ENCODE assay signal across 29 cellular contexts in genomic region chr12:13154851-13155250, GRCh38. TPM values are rescaled to one million over a fixed set of nuclear protein-coding genes. Genes with fewer than 3 reads are reported as not detected.
A peak's percentile ranks its signal among the peaks of the same experiment; 100 is the strongest.
DNase-seq lines count a peak whose midpoint lies in the region; ATAC-seq and TF ChIP-seq lines count a peak whose summit lies in the region.
"Had no signal": no experiment of that assay in that cellular context is flagged by ENCODE, and none has a peak within 500 bp of the region (broad histone marks: within the 10 kb centered on the region; RNA-seq: fewer than 3 reads in every experiment).

No MANE protein-coding gene starts in this region.

- peaks cover 41% of the 10 kb centered on the region for H3K4me1 ChIP-seq in GM23248 (ENCODE audit: insufficient read depth)
- peaks cover 10% of the 10 kb centered on the region; the same call in 1 of the 2 replicates for H3K4me1 ChIP-seq in PC-3 (ENCODE audit: insufficient read depth, low read length)
- peaks cover 14% of the 10 kb centered on the region for H3K4me1 ChIP-seq in foreskin keratinocyte
- peaks cover 15 to 25% of the 10 kb centered on the region in 2 donors for H3K4me1 ChIP-seq in thyroid gland
- H3K4me1 ChIP-seq: adrenal gland, pancreas, uterus had no signal

- no peak for TF ChIP-seq POLR2A in thyroid gland (IDR thresholded peaks at IDR 0.05)

- H3K9ac ChIP-seq in GM23248, result peak overlapping the region; percentile 51
- H3K9ac ChIP-seq in PC-3 (ENCODE audit: low read length), result no peak overlapping the region

- peak overlapping the region; percentile 68 for H3K4me2 ChIP-seq in GM23248 (ENCODE audit: unreplicated experiment)
- no peak overlapping the region for H3K4me2 ChIP-seq in PC-3 (ENCODE audit: low read length)
- H3K4me2 ChIP-seq: hepatocyte had no signal

- H3K9me2 ChIP-seq in GM23248 (ENCODE audit: insufficient read depth) (no peaks in the 10 kb centered on the region), PC-3 (replicated peaks; ENCODE audit: low read length) (no peaks in the 10 kb centered on the region)

- H3K36me3 ChIP-seq in GM23248 (ENCODE audit: low read depth) (no peaks in the 10 kb centered on the region), PC-3 (ENCODE audit: low read depth, low read length) (no peaks in the 10 kb centered on the region), thyroid gland (no peaks in the 10 kb centered on the region)
- H3K36me3 ChIP-seq: adrenal gland, pancreas, suprapubic skin, uterus had no signal

- H3K9me3 ChIP-seq in GM23248 (ENCODE audit: low read depth) (no peaks in the 10 kb centered on the region), PC-3 (ENCODE audit: low read length) (no peaks in the 10 kb centered on the region), thyroid gland (no peaks in the 10 kb centered on the region)
- H3K9me3 ChIP-seq: adrenal gland, pancreas, suprapubic skin, uterus had no signal

- intact Hi-C loops in PC-3 (cut with micrococcal nuclease), result no loop called here
- intact Hi-C loops in thyroid gland (cut with DNase I), result no loop called here

- H2AFZ ChIP-seq in GM23248 (peak overlapping the region; percentile 59), PC-3 (ENCODE audit: low read length) (0 out of 2 replicates have a peak overlapping the region, but pooled peaks have one; percentile 17)
- H2AFZ ChIP-seq: hepatocyte had no signal

- H3K79me2 ChIP-seq in GM23248 (ENCODE audit: insufficient read depth), result no peaks in the 10 kb centered on the region
- H3K79me2 ChIP-seq in PC-3 (ENCODE audit: low read length), result no peaks in the 10 kb centered on the region
- H3K79me2 ChIP-seq: hepatocyte had no signal

- peak overlapping the region; percentile 71 for H3K27ac ChIP-seq in GM23248
- no peak overlapping the region for H3K27ac ChIP-seq in PC-3 (ENCODE audit: low read length)
- H3K27ac ChIP-seq in foreskin keratinocyte, result peak overlapping the region; percentile 78
- H3K27ac ChIP-seq in thyroid gland, result peak overlapping the region; percentile 57 to 82 (median 81)
- H3K27ac ChIP-seq: adrenal gland, C4-2B, hepatocyte, pancreas, SK-N-MC, suprapubic skin had no signal

- POLR2A ChIA-PET in PC-3 (lab: Charles Lee; ENCODE audit: unreplicated experiment), result no interaction called here

- TF ChIP-seq CTCF in PC-3 (conservative IDR thresholded peaks at IDR 0.05; ENCODE audit: low read depth, low read length) (no peak), foreskin keratinocyte (conservative IDR thresholded peaks at IDR 0.05) (no peak), thyroid gland (IDR thresholded peaks at IDR 0.05) (no peak)

- DNase-seq in GM23248 (peak; percentile 46), PC-3 (no peak), foreskin keratinocyte (no peak), thyroid gland (no peak), NCI-H146 (lab: John Stamatoyannopoulos, UW) (no peak), LoVo (ENCODE audit: low spot score) (no peak), Ammon's horn (ENCODE audit: low spot score) (no peak)
- DNase-seq: activated CD4-positive, alpha-beta T cell treated with anti-CD3 and anti-CD28 coated beads, Interleukin-2, amount 50 U/mL, for 4 hours; activated CD8-positive, alpha-beta memory T cell treated with anti-CD3 and anti-CD28 coated beads, Interleukin-2, amount 10 ng/mL, durations not matched to agents 7 days and 5 days; activated T-cell treated with anti-CD3 and anti-CD28 coated beads, Interleukin-2, amount 50 U/mL, for 48 hours; adrenal gland; dermis blood vessel endothelial cell; KG1; NCI-H1436 treated with DMSO at 0.1 percent for 48 hours; NCI-H2107; NCI-H446; NCI-H748 treated with DMSO at 0.1 percent for 48 hours; pancreas; retina; small intestine; stimulated activated naive CD4-positive, alpha-beta T cell; uterus had no signal

- BruUV-seq in PC-3 (replicated peaks; lab: Mats Ljungman, UMichigan), result no TSS peak

- H3K4me3 ChIP-seq in GM23248, result peak overlapping the region; percentile 49
- H3K4me3 ChIP-seq in PC-3 (ENCODE audit: low read length), result no peak overlapping the region
- H3K4me3 ChIP-seq in thyroid gland (replicated peaks in 1 of 3), result no peak overlapping the region
- H3K4me3 ChIP-seq: adrenal gland, hepatocyte, pancreas, SK-N-MC, suprapubic skin, uterus had no signal

- CTCF ChIA-PET in PC-3 (lab: Charles Lee), result no interaction called here

- in situ Hi-C loops in GM23248 (cut with MboI), result no loop called here

- H3K27me3 ChIP-seq in GM23248 (replicated peaks; ENCODE audit: insufficient read depth) (no peaks in the 10 kb centered on the region), PC-3 (ENCODE audit: low read length) (no peaks in the 10 kb centered on the region), foreskin keratinocyte (no peaks in the 10 kb centered on the region), thyroid gland (no peaks in the 10 kb centered on the region)
- H3K27me3 ChIP-seq: adrenal gland, hepatocyte, pancreas, suprapubic skin, uterus had no signal

- peaks cover 33% of the 10 kb centered on the region for H3F3A ChIP-seq in GM23248 (ENCODE audit: insufficient read depth)
- no peaks in the 10 kb centered on the region for H3F3A ChIP-seq in PC-3 (ENCODE audit: low read length, unreplicated experiment)

- ATAC-seq in PC-3, result no peak
- ATAC-seq in foreskin keratinocyte, result no peak
- ATAC-seq: activated CD8-positive, alpha-beta memory T cell treated with anti-CD3 and anti-CD28 coated beads, Interleukin-2, amount 10 ng/mL, durations not matched to agents 7 days and 5 days; esophagus mucosa had no signal

- no peaks in the 10 kb centered on the region for H4K20me1 ChIP-seq in GM23248 (ENCODE audit: insufficient read depth)
- H4K20me1 ChIP-seq in PC-3 (ENCODE audit: low read length), result no peaks in the 10 kb centered on the region

RNA-seq across cellular contexts. Expression of gene EMP1, which starts 41.7 kb away (rescaled TPM):
- total RNA-seq in GM23248 (2014; rRNA removed; shearing (Covaris generic)), result 631 and 744 TPM in 2 replicates
- 496 and 518 TPM in 2 replicates for polyA plus RNA-seq in GM23248 (2016; fragmentation: Nextera tagmentation; extraction: Ambion mirVana)
- total RNA-seq in PC-3 (2014; rRNA removed), result 158 and 187 TPM in 2 replicates
- total RNA-seq in foreskin keratinocyte, result 174 and 217 TPM in 2 replicates
- polyA plus RNA-seq in foreskin keratinocyte, result 230 and 288 TPM in 2 replicates
- 100 to 1,000 TPM; 459 to 634 (median 503) TPM for total RNA-seq in thyroid gland

RNA-seq across cellular contexts. Expression of gene GSG1, which starts 51.4 kb away (rescaled TPM):
- total RNA-seq in GM23248 (2014; rRNA removed; shearing (Covaris generic)), result 0.86 and 1.3 TPM in 2 replicates
- polyA plus RNA-seq in GM23248 (2016; fragmentation: Nextera tagmentation; extraction: Ambion mirVana) (2.0 and 2.9 TPM in 2 replicates), foreskin keratinocyte (0.06 TPM in 1 of 2 replicates, not detected in the other)
- total RNA-seq in PC-3 (2014; rRNA removed) (0.77 TPM in 1 of 2 replicates, not detected in the other), foreskin keratinocyte (not detected in 2 replicates), thyroid gland (1 to 10 TPM in 1 of 4 donors, not detected in 3; 1.2 TPM)
- total RNA-seq: activated CD8-positive, alpha-beta memory T cell treated with anti-CD3 and anti-CD28 coated beads, Interleukin-2, amount 10 ng/mL, durations not matched to agents 7 days and 5 days; adrenal gland; dermis blood vessel endothelial cell; esophagus mucosa; hepatocyte; lung microvascular endothelial cell; neural crest cell; suprapubic skin; uterus had no signal
- polyA plus RNA-seq: adrenal gland had no signal
